Comparison of ENCODE assay signal across 2 cellular contexts in the genomic region with DNA sequence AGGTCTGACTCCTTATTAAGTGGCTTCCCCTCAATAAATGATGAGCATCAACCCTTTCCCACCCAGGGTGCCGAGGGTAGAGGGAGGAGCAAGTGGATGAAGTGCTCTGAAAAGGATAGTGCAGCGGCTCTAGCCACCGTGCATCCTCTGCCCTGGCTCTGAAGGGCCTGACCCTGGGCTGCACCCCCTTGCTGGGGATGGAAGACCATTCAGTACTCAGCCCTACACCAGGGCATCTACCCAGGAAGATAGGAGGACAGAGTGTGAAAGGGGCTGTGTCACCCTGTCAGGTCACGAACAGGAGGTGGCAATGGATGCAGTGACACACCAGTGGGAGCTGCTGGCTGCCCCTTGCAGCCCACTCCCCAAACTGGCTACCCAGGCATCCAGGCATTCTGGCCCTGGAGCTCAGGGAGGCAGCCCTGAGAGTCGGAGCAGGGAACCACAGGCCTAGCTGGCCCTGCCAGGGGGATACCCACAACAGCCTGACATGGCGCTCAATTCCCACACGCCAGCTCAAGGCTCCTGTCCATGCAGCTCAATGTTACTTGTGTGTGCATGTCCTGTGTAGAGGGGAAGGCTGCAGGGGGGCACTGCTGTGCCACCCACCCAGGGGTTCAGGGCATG.
TF ChIP-seq lines count a peak whose summit lies in the region.

No MANE protein-coding gene starts in this region.

TF ChIP-seq in HepG2, 621 proteins besides CTCF, POLR2A, EP300 and RAD21:
- TF ChIP-seq SAFB2 (CRISPR knock-in tag; IDR thresholded peaks at IDR 0.05; ENCODE audit: borderline replicate concordance, low read depth) (no peak), AGO2 (optimal IDR thresholded peaks at IDR 0.05; ENCODE audit: low read depth, low read length) (peak; percentile 74), ZKSCAN8 (CRISPR knock-in tag; IDR thresholded peaks at IDR 0.05; ENCODE audit: borderline replicate concordance) (no peak)

TF ChIP-seq in H1, 55 proteins besides CTCF, POLR2A, EP300 and RAD21:
- no peak for TF ChIP-seq CHD1 (IDR thresholded peaks at IDR 0.05; ENCODE audit: low read depth, low read length)
- 0 out of 2 replicates have a peak, but pooled peaks have one; percentile 8 for TF ChIP-seq POLR2AphosphoS5 (IDR thresholded peaks at IDR 0.05; ENCODE audit: low read depth, low read length)
